In genomic region chr9:19464764-19465570, GRCh38 we compare ENCODE assay signal across 8 cellular contexts.
DNase-seq lines count a peak whose midpoint lies in the region; ATAC-seq and FAIRE-seq lines count a peak whose summit lies in the region.

No MANE protein-coding gene starts in this region.

- H3K4me1 ChIP-seq in HUES6 (ENCODE audit: control insufficient read depth, insufficient read depth, low read length) (peaks cover 4% of the 10 kb centered on the region; the same call in 1 of the 2 replicates), rectal smooth muscle tissue (ENCODE audit: control insufficient read depth, insufficient read depth, low read length) (no peaks in the 10 kb centered on the region)

- peak overlapping the region; percentile 47 for H3K4me3 ChIP-seq in HUES6 (ENCODE audit: low read depth, low read length)
- peak overlapping the region; percentile 43 for H3K4me3 ChIP-seq in rectal smooth muscle tissue (ENCODE audit: low read length)

- ATAC-seq in GM21515 (IDR thresholded peaks at IDR 0.05; ENCODE audit: unreplicated experiment) = peak; percentile 98

- H3K27ac ChIP-seq in HUES6 (ENCODE audit: low read depth, low read length) = no peak overlapping the region
- no peak overlapping the region for H3K27ac ChIP-seq in rectal smooth muscle tissue (ENCODE audit: low read depth, low read length)

- H3K27me3 ChIP-seq in HUES6 (ENCODE audit: control insufficient read depth, insufficient read depth, low read length) (no peaks in the 10 kb centered on the region), rectal smooth muscle tissue (ENCODE audit: control insufficient read depth, insufficient read depth, low read length) (no peaks in the 10 kb centered on the region)

- H3K36me3 ChIP-seq in HUES6 (ENCODE audit: control insufficient read depth, insufficient read depth, low read length) (no peaks in the 10 kb centered on the region), rectal smooth muscle tissue (ENCODE audit: control insufficient read depth, insufficient read depth, low read length) (no peaks in the 10 kb centered on the region)

- 0 out of 2 replicates have a peak, but pooled peaks cover 7% of the 10 kb centered on the region for H3K9me3 ChIP-seq in HUES6 (ENCODE audit: control insufficient read depth, insufficient read depth, low read depth, low read length)

- FAIRE-seq in urothelium cell line (lab: Jason Lieb, UNC) = no peak

- peak; percentile 13 for DNase-seq in DMS114 treated with DMSO at 0.1 percent for 48 hours (lab: John Stamatoyannopoulos, UW; ENCODE audit: unreplicated experiment)
- peak; percentile 19 to 68 (median 52) for DNase-seq in T-helper 1 cell
- peak; percentile 71 for DNase-seq in amniotic epithelial cell (ENCODE audit: low read depth)
- DNase-seq in hepatic stellate cell (ENCODE audit: low spot score) = peak; percentile 86
- DNase-seq in urothelium cell line (ENCODE audit: low spot score) = peak; percentile 87

- H3K9ac ChIP-seq in HUES6 (ENCODE audit: low read length) = no peak overlapping the region
- H3K9ac ChIP-seq in rectal smooth muscle tissue (ENCODE audit: low read length) = no peak overlapping the region

Comparison
In these comparisons a context has a peak if more than half of its experiments do, and no peak if none do; other contexts are left out.
1. DNase-seq: peak in every context shown above with its lines; median percentile 87 in urothelium cell line; 86 in hepatic stellate cell; 71 in amniotic epithelial cell; 52 in T-helper 1 cell; 13 in DMS114 treated with DMSO at 0.1 percent for 48 hours.